8 cellular contexts compared by ENCODE assay signal in genomic region chr3:15108082-15108545, GRCh38. TPM values are rescaled to one million over a fixed set of nuclear protein-coding genes. Genes with fewer than 3 reads are reported as not detected.
DNase-seq lines count a peak whose midpoint lies in the region; ATAC-seq and TF ChIP-seq lines count a peak whose summit lies in the region.

No MANE protein-coding gene starts in this region.

- peak; percentile 96 for TF ChIP-seq CTCF in GM12865 (IDR thresholded peaks at IDR 0.05; ENCODE audit: insufficient read depth, low read depth, low read length, missing control alignments)
- peak; percentile 69 for TF ChIP-seq CTCF in coronary artery (IDR thresholded peaks at IDR 0.05)
- TF ChIP-seq CTCF in lower leg skin (IDR thresholded peaks at IDR 0.05): peak in 1 of 3 donors; percentile 66

- H3K27me3 Mint-ChIP-seq in activated CD4-positive, alpha-beta T cell treated with anti-CD3 and anti-CD28 coated beads for 36 hours: peaks cover 3% of the 10 kb centered on the region

- POLR2A ChIA-PET in activated CD4-positive, alpha-beta T cell treated with anti-CD3 and anti-CD28 coated beads for 36 hours (lab: Charles Lee): interaction anchor here (0.5 kb wide), 1 partner anchor 304 kb away, joined by 3 read pairs; no protein-coding TSS in a partner anchor

- TF ChIP-seq POLR2A in lower leg skin (IDR thresholded peaks at IDR 0.05): no peak

- no peaks in the 10 kb centered on the region for H3K36me3 Mint-ChIP-seq in activated CD4-positive, alpha-beta T cell treated with anti-CD3 and anti-CD28 coated beads for 36 hours (ENCODE audit: low read depth)

- H3K4me3 Mint-ChIP-seq in activated CD4-positive, alpha-beta T cell treated with anti-CD3 and anti-CD28 coated beads for 36 hours: no peak overlapping the region

- H3K27ac Mint-ChIP-seq in activated CD4-positive, alpha-beta T cell treated with anti-CD3 and anti-CD28 coated beads for 36 hours: no peak overlapping the region

- ATAC-seq in HG02759 (IDR thresholded peaks at IDR 0.05; ENCODE audit: unreplicated experiment): peak; percentile 82
- ATAC-seq in activated CD4-positive, alpha-beta T cell treated with anti-CD3 and anti-CD28 coated beads for 36 hours: peak; percentile 96
- ATAC-seq in HG03442 (IDR thresholded peaks at IDR 0.05; ENCODE audit: unreplicated experiment): no peak

- H3K9me3 Mint-ChIP-seq in activated CD4-positive, alpha-beta T cell treated with anti-CD3 and anti-CD28 coated beads for 36 hours (ENCODE audit: low read depth): no peaks in the 10 kb centered on the region

- no peaks in the 10 kb centered on the region for H3K4me1 Mint-ChIP-seq in activated CD4-positive, alpha-beta T cell treated with anti-CD3 and anti-CD28 coated beads for 36 hours

- CTCF ChIA-PET in activated CD4-positive, alpha-beta T cell treated with anti-CD3 and anti-CD28 coated beads for 36 hours (lab: Charles Lee): interaction anchor here (0.6 to 3.1 kb wide), 25 partner anchors 9 to 303 kb away, joined by 3 to 40 read pairs (median 4); partner anchors contain the start of genes CAPN7 and RBSN

- 19 to 25% methylated on average over 8 to 11 of the region's 11 CpGs for WGBS in lower leg skin, 2 donors

- intact Hi-C loops in activated CD4-positive, alpha-beta T cell treated with anti-CD3 and anti-CD28 coated beads for 36 hours (cut with DNase I, micrococcal nuclease): loop anchor here (2.0 to 10.0 kb wide), 6 partner anchors 99 to 449 kb away; partner anchors contain the start of gene CAPN7 (in 1 of the 2)
- intact Hi-C loops in lower leg skin (cut with DNase I; ENCODE audit: low total_unique reads): no loop called here

- DNase-seq in GM12865 (ENCODE audit: low read depth): peak; percentile 88
- peak; percentile 38 for DNase-seq in NCI-H226
- DNase-seq in activated CD4-positive, alpha-beta T cell treated with anti-CD3 and anti-CD28 coated beads for 36 hours: peak; percentile 86
- no peak for DNase-seq in coronary artery (ENCODE audit: low spot score)
- DNase-seq in lower leg skin (ENCODE audit: low spot score in 2 of 2): peak; percentile 32 to 93
- DNase-seq in stimulated activated CD4-positive, alpha-beta T cell treated with anti-CD3 and anti-CD28 coated beads, TNF-alpha, amount 100 ng/mL, for 24 hours (ENCODE audit: low read depth in 3 of 3): peak; percentile 50 to 68 (median 52)

- H3K27ac ChIP-seq in coronary artery: no peak overlapping the region

- H3K4me3 ChIP-seq in GM12865 (ENCODE audit: low read depth, low read length) (no peak overlapping the region), coronary artery (peak overlapping the region; percentile 32), lower leg skin (ENCODE audit: low read depth, poor library complexity, severe bottlenecking) (no peak overlapping the region)

RNA-seq across cellular contexts. Expression of gene RBSN, which starts 9.2 kb away (rescaled TPM):
- 10 to 100 TPM; 13.5 to 15.0 TPM for total RNA-seq in activated CD4-positive, alpha-beta T cell treated with anti-CD3 and anti-CD28 coated beads for 36 hours
- total RNA-seq in lower leg skin: 10 to 100 TPM; 23.5 to 28.7 (median 28.0) TPM

RNA-seq across cellular contexts. Expression of gene MRPS25, which starts 43.0 kb away (rescaled TPM):
- 10 to 100 TPM; 52.3 to 67.0 TPM for total RNA-seq in activated CD4-positive, alpha-beta T cell treated with anti-CD3 and anti-CD28 coated beads for 36 hours
- 10 to 100 TPM; 21.7 to 35.7 (median 30.0) TPM for total RNA-seq in lower leg skin
